In the genomic region with DNA sequence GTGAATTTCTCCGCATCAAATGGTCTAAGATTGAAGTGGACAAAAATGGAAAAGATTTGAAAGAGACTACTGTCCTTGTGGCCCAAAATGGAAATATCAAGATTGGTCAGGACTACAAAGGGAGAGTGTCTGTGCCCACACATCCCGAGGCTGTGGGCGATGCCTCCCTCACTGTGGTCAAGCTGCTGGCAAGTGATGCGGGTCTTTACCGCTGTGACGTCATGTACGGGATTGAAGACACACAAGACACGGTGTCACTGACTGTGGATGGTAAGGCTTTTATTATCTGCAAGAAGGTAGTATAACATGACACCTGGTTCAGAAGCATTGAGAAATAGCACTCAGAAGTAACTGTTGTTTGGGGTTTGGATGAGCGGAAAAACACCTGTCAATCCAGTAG, we compare ENCODE assay signal across 22 cellular contexts.
"Had no signal": no experiment of that assay in that cellular context is flagged by ENCODE, and none has a peak within 500 bp of the region (broad histone marks: within the 10 kb centered on the region; RNA-seq: fewer than 3 reads in every experiment).

No MANE protein-coding gene starts in this region.

- DNase-seq: head of caudate nucleus; hippocampal formation; kidney; left colon; naive thymus-derived CD8-positive, alpha-beta T cell; ovary; sigmoid colon; small intestine; stimulated activated CD4-positive, alpha-beta T cell treated with anti-CD3 and anti-CD28 coated beads, Interleukin-1b, Interleukin-23, amount 100 ng/mL, for 48 hours; stimulated activated CD4-positive, alpha-beta T cell treated with anti-CD3 and anti-CD28 coated beads, Interleukin-4, amount 100 ng/mL, for 1 hour; stimulated activated naive B cell treated with anti-CD40 and anti-IgM and Interleukin-4, amounts not matched to agents 10 μg/mL and 1 μg/mL and 100 μg/mL, for 72 hours; tibial artery; trophoblast cell; upper lobe of right lung had no signal

- H3K36me3 Mint-ChIP-seq: naive thymus-derived CD8-positive, alpha-beta T cell; stimulated activated naive B cell treated with anti-CD40 and anti-IgM and Interleukin-4, amounts not matched to agents 10 μg/mL and 1 μg/mL and 100 μg/mL, for 72 hours had no signal

- H3K36me3 ChIP-seq: ovary, sigmoid colon, suprapubic skin, upper lobe of right lung had no signal

- H3K9me3 Mint-ChIP-seq: nephron; stimulated activated naive B cell treated with anti-CD40 and anti-IgM and Interleukin-4, amounts not matched to agents 10 μg/mL and 1 μg/mL and 100 μg/mL, for 72 hours; stimulated activated naive CD8-positive, alpha-beta T cell treated with anti-CD3 and anti-CD28 coated beads, Interleukin-15, Interleukin-2, amounts not matched to agents 100 ng/mL and 50 ng/mL, for 24 hours had no signal

- H3K27me3 Mint-ChIP-seq: progenitor cell of endocrine pancreas had no signal

- H3K4me3 Mint-ChIP-seq: naive thymus-derived CD8-positive, alpha-beta T cell; nephron; stimulated activated naive B cell treated with anti-CD40 and anti-IgM and Interleukin-4, amounts not matched to agents 10 μg/mL and 1 μg/mL and 100 μg/mL, for 72 hours; stimulated activated naive CD8-positive, alpha-beta T cell treated with anti-CD3 and anti-CD28 coated beads, Interleukin-15, Interleukin-2, amounts not matched to agents 100 ng/mL and 50 ng/mL, for 24 hours had no signal

- H3K27me3 ChIP-seq: left lung, ovary, right atrium auricular region, sigmoid colon, suprapubic skin, tibial artery, upper lobe of right lung had no signal

- H3K9me3 ChIP-seq: left lung, ovary, right atrium auricular region, sigmoid colon, suprapubic skin, thoracic aorta, tibial artery, upper lobe of right lung had no signal

- H3K4me3 ChIP-seq: left lung, lung, ovary, right atrium auricular region, sigmoid colon, suprapubic skin, thoracic aorta, tibial artery, upper lobe of right lung had no signal

- H3K4me1 Mint-ChIP-seq: naive thymus-derived CD8-positive, alpha-beta T cell; stimulated activated naive B cell treated with anti-CD40 and anti-IgM and Interleukin-4, amounts not matched to agents 10 μg/mL and 1 μg/mL and 100 μg/mL, for 72 hours had no signal

- H3K4me1 ChIP-seq: left lung, right atrium auricular region, sigmoid colon, suprapubic skin, tibial artery, upper lobe of right lung had no signal

- H3K27ac Mint-ChIP-seq: naive thymus-derived CD8-positive, alpha-beta T cell; nephron; progenitor cell of endocrine pancreas; stimulated activated naive B cell treated with anti-CD40 and anti-IgM and Interleukin-4, amounts not matched to agents 10 μg/mL and 1 μg/mL and 100 μg/mL, for 72 hours; stimulated activated naive CD8-positive, alpha-beta T cell treated with anti-CD3 and anti-CD28 coated beads, Interleukin-15, Interleukin-2, amounts not matched to agents 100 ng/mL and 50 ng/mL, for 24 hours had no signal

- ATAC-seq: left colon; left lung; naive thymus-derived CD8-positive, alpha-beta T cell; stimulated activated naive B cell treated with anti-CD40 and anti-IgM and Interleukin-4, amounts not matched to agents 10 μg/mL and 1 μg/mL and 100 μg/mL, for 72 hours; upper lobe of right lung had no signal

- H3K27ac ChIP-seq: left lung, ovary, right atrium auricular region, sigmoid colon, suprapubic skin, thoracic aorta, tibial artery, upper lobe of right lung had no signal
